Comparison of ENCODE assay signal across 13 cellular contexts in genomic region chr9:78006734-78007133, GRCh38.
"Had no signal": no experiment of that assay in that cellular context is flagged by ENCODE, and none has a peak within 500 bp of the region (broad histone marks: within the 10 kb centered on the region; RNA-seq: fewer than 3 reads in every experiment).

No MANE protein-coding gene starts in this region.

- H3K4me3 ChIP-seq: breast epithelium, esophagus muscularis mucosa, gastrocnemius medialis, psoas muscle, thoracic aorta had no signal

- H3K36me3 ChIP-seq: breast epithelium, esophagus muscularis mucosa, gastrocnemius medialis, thoracic aorta had no signal

- DNase-seq: activated CD4-positive, CD25-positive, alpha-beta regulatory T cell; activated effector memory CD4-positive, alpha-beta T cell treated with anti-CD3 and anti-CD28 coated beads, Interleukin-2, amount 50 U/mL, for 16 hours; activated T-cell treated with anti-CD3 and anti-CD28 coated beads, Interleukin-2, amount 50 U/mL, for 24 hours; aorta; gastrocnemius medialis; hypothalamus; mesenchymal stem cell; psoas muscle; stimulated activated CD4-positive, alpha-beta T cell treated with anti-CD3 and anti-CD28 coated beads, Interleukin-4, amount 100 ng/mL, for 4 hours; stimulated activated naive CD8-positive, alpha-beta T cell treated with anti-CD3 and anti-CD28 coated beads, Interleukin-15, amount 100 ng/mL, for 72 hours had no signal

- ATAC-seq: stimulated activated naive CD8-positive, alpha-beta T cell treated with anti-CD3 and anti-CD28 coated beads, Interleukin-15, amount 100 ng/mL, for 72 hours had no signal

- H3K9me3 ChIP-seq: breast epithelium, esophagus muscularis mucosa, gastrocnemius medialis, psoas muscle, thoracic aorta had no signal

- H3K27ac ChIP-seq: breast epithelium, esophagus muscularis mucosa, gastrocnemius medialis, psoas muscle, thoracic aorta had no signal

- H3K4me1 ChIP-seq: breast epithelium had no signal

- H3K27me3 ChIP-seq: breast epithelium, esophagus muscularis mucosa, gastrocnemius medialis had no signal
